In genomic region chr15:87681054-87681453, GRCh38 we compare ENCODE assay signal across 21 cellular contexts.
DNase-seq lines count a peak whose midpoint lies in the region; ATAC-seq and TF ChIP-seq lines count a peak whose summit lies in the region.
"Had no signal": no experiment of that assay in that cellular context is flagged by ENCODE, and none has a peak within 500 bp of the region (broad histone marks: within the 10 kb centered on the region; RNA-seq: fewer than 3 reads in every experiment).

No MANE protein-coding gene starts in this region.

- TF ChIP-seq POLR2A in NB4 (IDR thresholded peaks at IDR 0.05; ENCODE audit: extremely low read depth, insufficient read length): no peak

- TF ChIP-seq CTCF in DND-41 (IDR thresholded peaks at IDR 0.05; ENCODE audit: borderline replicate concordance, extremely low read depth, low read length, poor library complexity, severe bottlenecking): no peak
- TF ChIP-seq CTCF in NB4 (IDR thresholded peaks at IDR 0.05; ENCODE audit: low read depth, low read length): no peak

- H3K4me2 ChIP-seq in DND-41 (ENCODE audit: insufficient read depth, low read length): no peak overlapping the region

- H4K20me1 ChIP-seq in DND-41 (ENCODE audit: insufficient read depth, low read length): no peaks in the 10 kb centered on the region

- no peaks in the 10 kb centered on the region for H3K9me3 ChIP-seq in DND-41 (ENCODE audit: insufficient read depth, low read length, severe bottlenecking)
- H3K9me3 ChIP-seq: Peyer's patch, prostate gland, thoracic aorta had no signal

- ATAC-seq in DND-41 (ENCODE audit: insufficient read depth, low read depth) (peak; percentile 54; the same call in 2 of the 3 replicates), HG02588 (IDR thresholded peaks at IDR 0.05; ENCODE audit: unreplicated experiment) (no peak), HG03095 (IDR thresholded peaks at IDR 0.05; ENCODE audit: unreplicated experiment) (no peak)
- ATAC-seq: activated CD4-positive, alpha-beta T cell treated with anti-CD3 and anti-CD28 coated beads for 36 hours; stimulated activated naive B cell treated with anti-CD40 and anti-IgM and Interleukin-4, amounts not matched to agents 10 μg/mL and 1 μg/mL and 100 μg/mL, for 72 hours had no signal

- peaks cover 3% of the 10 kb centered on the region for H3K4me1 Mint-ChIP-seq in T-helper 2 cell treated with Interferon-gamma antibody and Interleukin-4, amounts not matched to agents 5 μg/mL and 100 μg/mL, for 36 hours (ENCODE audit: low read depth)
- H3K4me1 Mint-ChIP-seq: stimulated activated naive B cell treated with anti-CD40 and anti-IgM and Interleukin-4, amounts not matched to agents 10 μg/mL and 1 μg/mL and 100 μg/mL, for 72 hours had no signal

- H3K27ac ChIP-seq in DND-41 (ENCODE audit: low read length): no peak overlapping the region
- H3K27ac ChIP-seq: cardiac muscle cell, heart left ventricle, Peyer's patch, prostate gland, SK-N-MC, thoracic aorta had no signal

- H3K36me3 ChIP-seq in DND-41 (ENCODE audit: insufficient read depth, low read length): no peaks in the 10 kb centered on the region
- H3K36me3 ChIP-seq: cardiac muscle cell, heart left ventricle, Peyer's patch, prostate gland, thoracic aorta had no signal

- DNase-seq in A172 (ENCODE audit: low spot score) (peak; percentile 13), DND-41 (peak; percentile 9), NB4 (ENCODE audit: low read depth) (peak; percentile 8), NCI-H1694 treated with DMSO at 0.1 percent for 48 hours (lab: John Stamatoyannopoulos, UW) (no peak)
- no peak for DNase-seq in T-helper 2 cell treated with Interferon-gamma antibody and Interleukin-4, amounts not matched to agents 5 μg/mL and 100 μg/mL, for 36 hours (ENCODE audit: low spot score)
- no peak for DNase-seq in stimulated activated CD4-positive, alpha-beta T cell treated with anti-CD3 and anti-CD28 coated beads, Interleukin-4, amount 100 ng/mL, for 1 hour
- DNase-seq: activated CD4-positive, alpha-beta T cell treated with anti-CD3 and anti-CD28 coated beads for 36 hours; activated effector memory CD4-positive, alpha-beta T cell treated with Interleukin-2 at 50 U/mL for 16 hours; CD8-positive, alpha-beta memory T cell; heart left ventricle; NCI-H748 treated with DMSO at 0.1 percent for 48 hours; Peyer's patch; stimulated activated CD4-positive, alpha-beta T cell treated with anti-CD3 and anti-CD28 coated beads, Interleukin-1b, Interleukin-23, amount 100 ng/mL, for 48 hours; stimulated activated naive B cell treated with anti-CD40 and anti-IgM and Interleukin-4, amounts not matched to agents 10 μg/mL and 1 μg/mL and 100 μg/mL, for 72 hours had no signal

- no peaks in the 10 kb centered on the region for H3K27me3 Mint-ChIP-seq in T-helper 2 cell treated with Interferon-gamma antibody and Interleukin-4, amounts not matched to agents 5 μg/mL and 100 μg/mL, for 36 hours (ENCODE audit: low read depth)
- H3K27me3 Mint-ChIP-seq: stimulated activated naive B cell treated with anti-CD40 and anti-IgM and Interleukin-4, amounts not matched to agents 10 μg/mL and 1 μg/mL and 100 μg/mL, for 72 hours had no signal

- H3K27me3 ChIP-seq in DND-41 (ENCODE audit: insufficient read depth, low read length, poor library complexity): no peaks in the 10 kb centered on the region
- H3K27me3 ChIP-seq: cardiac muscle cell, heart left ventricle, Peyer's patch had no signal

- peak overlapping the region; percentile 6 for H3K27ac Mint-ChIP-seq in T-helper 2 cell treated with Interferon-gamma antibody and Interleukin-4, amounts not matched to agents 5 μg/mL and 100 μg/mL, for 36 hours
- H3K27ac Mint-ChIP-seq: activated CD4-positive, alpha-beta T cell treated with anti-CD3 and anti-CD28 coated beads for 36 hours; dendritic cell treated with granulocyte-macrophage colony-stimulating factor and Interleukin-4, amounts not matched to agents 40 ng/mL and 50 ng/mL, for 4 days; stimulated activated naive B cell treated with anti-CD40 and anti-IgM and Interleukin-4, amounts not matched to agents 10 μg/mL and 1 μg/mL and 100 μg/mL, for 72 hours had no signal

- peaks cover 2% of the 10 kb centered on the region for H3K36me3 Mint-ChIP-seq in T-helper 2 cell treated with Interferon-gamma antibody and Interleukin-4, amounts not matched to agents 5 μg/mL and 100 μg/mL, for 36 hours (ENCODE audit: low read depth)
- H3K36me3 Mint-ChIP-seq: CD8-positive, alpha-beta memory T cell; stimulated activated naive B cell treated with anti-CD40 and anti-IgM and Interleukin-4, amounts not matched to agents 10 μg/mL and 1 μg/mL and 100 μg/mL, for 72 hours had no signal

- H3K9me3 Mint-ChIP-seq in T-helper 2 cell treated with Interferon-gamma antibody and Interleukin-4, amounts not matched to agents 5 μg/mL and 100 μg/mL, for 36 hours: peaks cover 37% of the 10 kb centered on the region

- no peaks in the 10 kb centered on the region for H3K4me1 ChIP-seq in DND-41 (ENCODE audit: insufficient read depth, low read length)
- H3K4me1 ChIP-seq: Peyer's patch, prostate gland had no signal

- H3K4me3 ChIP-seq in DND-41 (ENCODE audit: low read depth in 1 of 2, low read length in 2 of 2) (no peak overlapping the region), NB4 (ENCODE audit: low read depth, low read length) (no peak overlapping the region)
- H3K4me3 ChIP-seq: cardiac muscle cell, heart left ventricle, Peyer's patch, prostate gland, SK-N-MC, thoracic aorta had no signal

- H2AFZ ChIP-seq in DND-41 (ENCODE audit: low read depth, low read length): no peak overlapping the region

- H3K9ac ChIP-seq in DND-41 (ENCODE audit: low read depth, low read length): no peak overlapping the region

- H3K4me3 Mint-ChIP-seq in T-helper 2 cell treated with Interferon-gamma antibody and Interleukin-4, amounts not matched to agents 5 μg/mL and 100 μg/mL, for 36 hours: no peak overlapping the region
- H3K4me3 Mint-ChIP-seq: activated CD4-positive, alpha-beta T cell treated with anti-CD3 and anti-CD28 coated beads for 36 hours; CD8-positive, alpha-beta memory T cell; dendritic cell treated with granulocyte-macrophage colony-stimulating factor and Interleukin-4, amounts not matched to agents 40 ng/mL and 50 ng/mL, for 4 days; stimulated activated naive B cell treated with anti-CD40 and anti-IgM and Interleukin-4, amounts not matched to agents 10 μg/mL and 1 μg/mL and 100 μg/mL, for 72 hours had no signal

- H3K79me2 ChIP-seq in DND-41 (ENCODE audit: insufficient read depth, low read length): no peaks in the 10 kb centered on the region

Comparison
In these comparisons a context has a peak if more than half of its experiments do, and no peak if none do; other contexts are left out.
1. DNase-seq: peak in A172 (single experiment), DND-41 (single experiment) and NB4 (single experiment); none in T-helper 2 cell treated with Interferon-gamma antibody and Interleukin-4, amounts not matched to agents 5 μg/mL and 100 μg/mL, for 36 hours (single experiment), stimulated activated CD4-positive, alpha-beta T cell treated with anti-CD3 and anti-CD28 coated beads, Interleukin-4, amount 100 ng/mL, for 1 hour (single experiment) and NCI-H1694 treated with DMSO at 0.1 percent for 48 hours (single experiment).